In genomic region chr2:113337809-113338208, GRCh38 we compare ENCODE assay signal across 24 cellular contexts.
"Had no signal": no experiment of that assay in that cellular context is flagged by ENCODE, and none has a peak within 500 bp of the region (broad histone marks: within the 10 kb centered on the region; RNA-seq: fewer than 3 reads in every experiment).

No MANE protein-coding gene starts in this region.

- H3K4me3 ChIP-seq: esophagus squamous epithelium, neural progenitor cell, ovary, skin epidermis, upper lobe of left lung had no signal

- FAIRE-seq: endothelial cell of umbilical vein, TTC549 had no signal

- H3K36me3 ChIP-seq: esophagus squamous epithelium, neural progenitor cell, ovary, upper lobe of left lung had no signal

- H3K9me3 ChIP-seq: esophagus squamous epithelium, ovary, upper lobe of left lung had no signal

- H3K27ac Mint-ChIP-seq: activated CD4-positive, alpha-beta memory T cell treated with anti-CD3 and anti-CD28 coated beads, Interleukin-2, amount 10 ng/mL, durations not matched to agents 7 days and 5 days; brain; naive B cell; neural progenitor cell; T-helper 17 cell; WTC11 had no signal

- H3K27ac ChIP-seq: esophagus squamous epithelium, neural progenitor cell, ovary, skin epidermis, upper lobe of left lung had no signal

- H3K4me1 Mint-ChIP-seq: WTC11 had no signal

- DNase-seq: activated CD4-positive, alpha-beta memory T cell treated with anti-CD3 and anti-CD28 coated beads, Interleukin-2, amount 10 ng/mL, durations not matched to agents 7 days and 5 days; activated CD4-positive, alpha-beta T cell treated with anti-CD3 and anti-CD28 coated beads for 4 hours; activated effector memory CD4-positive, alpha-beta T cell treated with Interleukin-2 at 50 U/mL for 16 hours; activated naive CD4-positive, alpha-beta T cell treated with anti-CD3 and anti-CD28 coated beads, Interleukin-2, amount 50 U/mL, for 16 hours; activated T-cell treated with anti-CD3 and anti-CD28 coated beads, Interleukin-2, amount 50 U/mL, for 4 hours; cerebellar nuclear complex; effector CD8-positive, alpha-beta T cell; esophagus squamous epithelium; glutamatergic neuron; mammary epithelial cell; naive B cell; stimulated activated CD4-positive, alpha-beta T cell treated with anti-CD3 and anti-CD28 coated beads, Interleukin-15, amount 100 ng/mL, for 24 hours; stimulated activated CD4-positive, alpha-beta T cell treated with anti-CD3 and anti-CD28 coated beads, Interleukin-4, amount 100 ng/mL, for 1 hour; stimulated activated naive CD4-positive, alpha-beta T cell; substantia nigra; T-helper 17 cell; upper lobe of left lung had no signal

- ATAC-seq: activated T-cell treated with anti-CD3 and anti-CD28 coated beads, Interleukin-2, amount 50 U/mL, for 4 hours; T-helper 17 cell; WTC11 had no signal

- H3K27me3 ChIP-seq: ovary, upper lobe of left lung had no signal

- H3K9me3 Mint-ChIP-seq: activated CD4-positive, alpha-beta memory T cell treated with anti-CD3 and anti-CD28 coated beads, Interleukin-2, amount 10 ng/mL, durations not matched to agents 7 days and 5 days; activated T-cell treated with anti-CD3 and anti-CD28 coated beads, Interleukin-2, amount 50 U/mL, for 4 hours; brain; naive B cell; neural progenitor cell; WTC11 had no signal

- H3K36me3 Mint-ChIP-seq: brain, naive B cell, neural progenitor cell, WTC11 had no signal

- H3K4me3 Mint-ChIP-seq: activated CD4-positive, alpha-beta memory T cell treated with anti-CD3 and anti-CD28 coated beads, Interleukin-2, amount 10 ng/mL, durations not matched to agents 7 days and 5 days; activated T-cell treated with anti-CD3 and anti-CD28 coated beads, Interleukin-2, amount 50 U/mL, for 4 hours; brain; naive B cell; neural progenitor cell; T-helper 17 cell; WTC11 had no signal

- H3K27me3 Mint-ChIP-seq: brain had no signal
